In the genomic region with DNA sequence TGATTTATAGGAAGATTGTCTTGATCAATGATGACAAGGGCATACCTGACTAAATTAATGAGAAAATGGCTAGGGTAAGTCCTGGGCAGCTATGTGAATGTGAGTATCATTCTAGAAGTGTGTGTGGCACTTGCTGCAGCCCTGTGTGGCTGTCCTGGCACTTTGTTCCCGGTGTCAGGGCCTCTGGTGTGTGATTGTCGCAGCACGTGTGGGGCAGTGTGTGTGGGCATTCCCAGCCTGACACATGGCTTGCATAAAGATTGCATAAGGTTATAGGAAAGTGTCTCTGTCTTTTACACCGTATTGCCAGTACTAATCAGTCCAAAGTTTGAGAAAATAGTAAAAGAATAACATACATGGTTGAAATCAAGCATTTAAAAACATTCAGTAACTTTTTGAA, we compare ENCODE assay signal across 19 cellular contexts.
A peak's percentile ranks its signal among the peaks of the same experiment; 100 is the strongest.
DNase-seq lines count a peak whose midpoint lies in the region; ATAC-seq, FAIRE-seq and TF ChIP-seq lines count a peak whose summit lies in the region.
"Had no signal": no experiment of that assay in that cellular context is flagged by ENCODE, and none has a peak within 500 bp of the region (broad histone marks: within the 10 kb centered on the region; RNA-seq: fewer than 3 reads in every experiment).

No MANE protein-coding gene starts in this region.

- H3K9ac ChIP-seq in GM12878 (ENCODE audit: control insufficient read depth, insufficient read depth, low read length): no peak overlapping the region

- H3K4me1 ChIP-seq in GM12878 (ENCODE audit: control insufficient read depth, insufficient read depth, low read length): peaks cover 61% of the 10 kb centered on the region
- peaks cover 47% of the 10 kb centered on the region for H3K4me1 ChIP-seq in osteoblast (ENCODE audit: insufficient read depth, low read length)

- BruUV-seq in GM12878 (replicated peaks; lab: Mats Ljungman, UMichigan): no TSS peak

- in situ Hi-C loops in GM12878 (cut with MboI): no loop called here

- peaks cover 13% of the 10 kb centered on the region for H3K27me3 Mint-ChIP-seq in activated T-cell treated with anti-CD3 and anti-CD28 coated beads, Interleukin-2, amount 50 U/mL, for 4 hours (ENCODE audit: low read depth)

- H3K9me3 ChIP-seq in GM12878 (replicated peaks; ENCODE audit: control insufficient read depth, insufficient read depth, low read length) (no peaks in the 10 kb centered on the region), osteoblast (ENCODE audit: low read depth, low read length) (no peaks in the 10 kb centered on the region)

- ATAC-seq in GM12878: no peak
- ATAC-seq in activated T-cell treated with anti-CD3 and anti-CD28 coated beads, Interleukin-2, amount 50 U/mL, for 4 hours: no peak
- ATAC-seq: activated CD8-positive, alpha-beta memory T cell treated with anti-CD3 and anti-CD28 coated beads, Interleukin-2, amount 10 ng/mL, durations not matched to agents 7 days and 5 days; stimulated activated effector memory CD8-positive, alpha-beta T cell treated with anti-CD3 and anti-CD28 coated beads, Interleukin-12 subunit alpha, Interleukin-12 subunit beta, amount 100 ng/mL, for 72 hours had no signal

- peak; percentile 49 for DNase-seq in AG10803 (ENCODE audit: low read depth)
- DNase-seq in GM12878 (ENCODE audit: low read depth, low spot score): no peak
- DNase-seq in islet precursor cell: peak; percentile 10
- DNase-seq in osteoblast (ENCODE audit: insufficient read length, low spot score, missing footprints): no peak
- no peak for DNase-seq in activated T-cell treated with anti-CD3 and anti-CD28 coated beads, Interleukin-2, amount 50 U/mL, for 4 hours
- DNase-seq in GOT3 (lab: John Stamatoyannopoulos, UW): no peak
- DNase-seq in H7: no peak
- no peak for DNase-seq in D341Med (ENCODE audit: low spot score)
- DNase-seq: activated CD4-positive, alpha-beta T cell treated with anti-CD3 and anti-CD28 coated beads for 1 hour; activated CD8-positive, alpha-beta memory T cell treated with anti-CD3 and anti-CD28 coated beads, Interleukin-2, amount 10 ng/mL, durations not matched to agents 7 days and 5 days; activated effector memory CD4-positive, alpha-beta T cell treated with anti-CD3 and anti-CD28 coated beads, Interleukin-2, amount 50 U/mL, for 16 hours; amniotic stem cell; CD4-positive, alpha-beta T cell; immature natural killer cell; midbrain; NCI-H226; occipital lobe had no signal

- TF ChIP-seq EP300 in GM12878 (IDR thresholded peaks at IDR 0.05; ENCODE audit: borderline replicate concordance in 1 of 2, control insufficient read depth in 1 of 2, low read depth in 2 of 2, low read length in 2 of 2): no peak

- WGBS in GM12878 (ENCODE audit: insufficient coverage, insufficient replicate concordance, low lambda C conversion rate, missing lambda C conversion rate): 94% methylated on average over 4 of the region's 4 CpGs

- peaks cover 3% of the 10 kb centered on the region for H3K9me3 Mint-ChIP-seq in activated T-cell treated with anti-CD3 and anti-CD28 coated beads, Interleukin-2, amount 50 U/mL, for 4 hours
- H3K9me3 Mint-ChIP-seq: CD4-positive, alpha-beta T cell; immature natural killer cell; T-helper 2 cell treated with Interferon-gamma antibody and Interleukin-4, amounts not matched to agents 5 μg/mL and 100 μg/mL, for 36 hours had no signal

- H3K36me3 Mint-ChIP-seq in activated T-cell treated with anti-CD3 and anti-CD28 coated beads, Interleukin-2, amount 50 U/mL, for 4 hours (ENCODE audit: insufficient read depth): no peaks in the 10 kb centered on the region
- H3K36me3 Mint-ChIP-seq: activated CD8-positive, alpha-beta memory T cell treated with anti-CD3 and anti-CD28 coated beads, Interleukin-2, amount 10 ng/mL, durations not matched to agents 7 days and 5 days; immature natural killer cell; stimulated activated effector memory CD8-positive, alpha-beta T cell treated with anti-CD3 and anti-CD28 coated beads, Interleukin-12 subunit alpha, Interleukin-12 subunit beta, amount 100 ng/mL, for 72 hours had no signal

- H3K27ac ChIP-seq in GM12878 (ENCODE audit: control insufficient read depth, insufficient read depth) (peak overlapping the region; percentile 20; the same call in 1 of the 2 replicates), osteoblast (ENCODE audit: low read depth, low read length) (peak overlapping the region; percentile 12)

- H3K4me2 ChIP-seq in GM12878 (ENCODE audit: control insufficient read depth, insufficient read depth) (0 out of 2 replicates have a peak overlapping the region, but pooled peaks have one; percentile 44), osteoblast (ENCODE audit: insufficient read depth, low read length) (no peak overlapping the region)

- SMC1A ChIA-PET in GM12878 (lab: Charles Lee; ENCODE audit: uncharacterized antibody, unreplicated experiment): interaction anchor here (0.7 to 14.5 kb wide), 15 partner anchors 9 to 109 kb away, joined by 3 to 225 read pairs (median 6); partner anchors contain the start of gene TRIO

- no peak for TF ChIP-seq POLR2A in GM12878 (IDR thresholded peaks at IDR 0.05; ENCODE audit: low read depth, low read length)

- peaks cover 91% of the 10 kb centered on the region for H3K79me2 ChIP-seq in GM12878 (ENCODE audit: control insufficient read depth, insufficient read depth, low read length)
- peaks cover 99% of the 10 kb centered on the region for H3K79me2 ChIP-seq in osteoblast (ENCODE audit: insufficient read depth, low read length)

- POLR2A ChIA-PET in GM12878 (lab: Charles Lee): interaction anchor here (0.9 to 12.4 kb wide), 7 partner anchors 9 to 68 kb away, joined by 3 to 347 read pairs (median 6); partner anchors contain the start of gene TRIO

- CTCF ChIA-PET in GM12878 (lab: Yijun Ruan, JAX): interaction anchor here (0.6 to 9.7 kb wide), 6 partner anchors 8 to 888 kb away, joined by 3 to 118 read pairs (median 3); no protein-coding TSS in a partner anchor

- no peak overlapping the region for H2AFZ ChIP-seq in GM12878 (ENCODE audit: control insufficient read depth, low read depth, low read length)
- no peak overlapping the region for H2AFZ ChIP-seq in osteoblast (ENCODE audit: low read length)

- H3K4me3 ChIP-seq in AG10803 (ENCODE audit: low read length): no peak overlapping the region
- H3K4me3 ChIP-seq in GM12878: no peak overlapping the region
- H3K4me3 ChIP-seq in osteoblast (ENCODE audit: insufficient read depth, low read length): no peak overlapping the region
- no peak overlapping the region for H3K4me3 ChIP-seq in H7 (ENCODE audit: insufficient read depth, low read depth, low read length)

- no peaks in the 10 kb centered on the region for H3K27me3 ChIP-seq in GM12878 (replicated peaks in 1 of 2; ENCODE audit: control insufficient read depth in 2 of 2, insufficient read depth in 2 of 2, low read length in 1 of 2)
- H3K27me3 ChIP-seq in osteoblast (ENCODE audit: insufficient read depth, low read length): no peaks in the 10 kb centered on the region
- H3K27me3 ChIP-seq in H7 (ENCODE audit: control insufficient read depth, insufficient read depth, low read length): no peaks in the 10 kb centered on the region

- no peak for FAIRE-seq in GM12878 (lab: Jason Lieb, UNC)

- RAD21 ChIA-PET in GM12878 (lab: Charles Lee; ENCODE audit: unreplicated experiment): interaction anchor here (0.6 to 12.4 kb wide), 8 partner anchors 9 to 68 kb away, joined by 3 to 373 read pairs (median 6); partner anchors contain the start of gene TRIO

- H3K36me3 ChIP-seq in GM12878 (ENCODE audit: control insufficient read depth in 2 of 2, insufficient read depth in 2 of 2, low read length in 1 of 2) (no peaks in the 10 kb centered on the region; a peak in 1 of 4 replicates), osteoblast (ENCODE audit: insufficient read depth, low read length) (peaks cover 5% of the 10 kb centered on the region), H7 (replicated peaks; ENCODE audit: control insufficient read depth, insufficient read depth, low read length) (no peaks in the 10 kb centered on the region)

- H3K4me3 Mint-ChIP-seq in activated T-cell treated with anti-CD3 and anti-CD28 coated beads, Interleukin-2, amount 50 U/mL, for 4 hours: no peak overlapping the region
- H3K4me3 Mint-ChIP-seq: activated CD8-positive, alpha-beta memory T cell treated with anti-CD3 and anti-CD28 coated beads, Interleukin-2, amount 10 ng/mL, durations not matched to agents 7 days and 5 days; CD4-positive, alpha-beta T cell; immature natural killer cell; stimulated activated effector memory CD8-positive, alpha-beta T cell treated with anti-CD3 and anti-CD28 coated beads, Interleukin-12 subunit alpha, Interleukin-12 subunit beta, amount 100 ng/mL, for 72 hours; T-helper 2 cell treated with Interferon-gamma antibody and Interleukin-4, amounts not matched to agents 5 μg/mL and 100 μg/mL, for 36 hours had no signal

- no peak for TF ChIP-seq RAD21 in GM12878 (IDR thresholded peaks at IDR 0.05; ENCODE audit: insufficient read depth, low read depth, low read length)

- TF ChIP-seq CTCF in AG10803 (conservative IDR thresholded peaks at IDR 0.05; ENCODE audit: low read length) (no peak), GM12878 (IDR thresholded peaks at IDR 0.05 in 2 of 3, conservative IDR thresholded peaks at IDR 0.05 in 1 of 3; ENCODE audit: control insufficient read depth in 2 of 3, extremely low read depth in 1 of 3, insufficient read depth in 1 of 3, low read depth in 3 of 3, low read length in 3 of 3) (no peak), osteoblast (IDR thresholded peaks at IDR 0.05; ENCODE audit: extremely low read depth, low read depth, low read length) (no peak)

- intact Hi-C loops in GM12878 (cut with micrococcal nuclease; ENCODE audit: unreplicated experiment): no loop called here

- peaks cover 3% of the 10 kb centered on the region for H3K4me1 Mint-ChIP-seq in activated T-cell treated with anti-CD3 and anti-CD28 coated beads, Interleukin-2, amount 50 U/mL, for 4 hours (ENCODE audit: low read depth)
- H3K4me1 Mint-ChIP-seq: activated CD8-positive, alpha-beta memory T cell treated with anti-CD3 and anti-CD28 coated beads, Interleukin-2, amount 10 ng/mL, durations not matched to agents 7 days and 5 days had no signal

- H4K20me1 ChIP-seq in GM12878 (ENCODE audit: control insufficient read depth, insufficient read depth) (no peaks in the 10 kb centered on the region), osteoblast (ENCODE audit: insufficient read depth, low read length) (peaks cover 82% of the 10 kb centered on the region)

TF ChIP-seq in GM12878, 131 proteins besides CTCF, POLR2A, EP300 and RAD21 (continues in another document):
- no peak for TF ChIP-seq POU2F2 (IDR thresholded peaks at IDR 0.05; ENCODE audit: borderline replicate concordance, low read depth, low read length)
- no peak for TF ChIP-seq YBX1 (IDR thresholded peaks at IDR 0.05)
- TF ChIP-seq ATF7 (IDR thresholded peaks at IDR 0.05; ENCODE audit: low read depth): no peak
- TF ChIP-seq MYB (IDR thresholded peaks at IDR 0.05; ENCODE audit: borderline replicate concordance, low read depth, low read length): no peak

Comparison
In these comparisons a context has a peak if more than half of its experiments do, and no peak if none do; other contexts are left out.
1. DNase-seq: peak in AG10803 (single experiment) and islet precursor cell (single experiment); none in GM12878 (single experiment), osteoblast (single experiment), activated T-cell treated with anti-CD3 and anti-CD28 coated beads, Interleukin-2, amount 50 U/mL, for 4 hours (single experiment), GOT3 (single experiment), H7 (single experiment) and D341Med (single experiment).